Comparison of ENCODE assay signal across 30 cellular contexts in the genomic region with DNA sequence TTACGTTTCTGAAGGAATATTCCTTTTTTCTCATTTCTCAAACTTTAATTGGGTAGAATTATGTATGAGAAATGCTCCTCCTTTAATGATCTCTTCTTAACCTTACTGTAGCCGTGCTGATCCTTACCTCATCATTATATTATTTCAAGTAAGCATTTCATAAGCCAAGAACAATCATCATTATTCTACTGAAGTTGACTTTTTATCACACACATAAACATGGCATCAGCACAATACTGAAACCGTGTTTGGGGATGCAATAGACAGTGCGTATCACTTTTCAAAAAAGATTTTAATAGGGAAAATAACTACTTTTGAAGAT.
DNase-seq lines count a peak whose midpoint lies in the region; ATAC-seq and TF ChIP-seq lines count a peak whose summit lies in the region.
"Had no signal": no experiment of that assay in that cellular context is flagged by ENCODE, and none has a peak within 500 bp of the region (broad histone marks: within the 10 kb centered on the region; RNA-seq: fewer than 3 reads in every experiment).

No MANE protein-coding gene starts in this region.

- DNase-seq in Caco-2 (no peak), HFFc6 (no peak), fibroblast of mammary gland (ENCODE audit: low read depth) (peak; percentile 39), nephron progenitor cell (no peak), H7 (no peak), HUDEP-2 (lab: John Stamatoyannopoulos, UW; ENCODE audit: unreplicated experiment in 76 of 76) (no peak), adrenal gland (no peak)
- no peak for DNase-seq in activated CD8-positive, alpha-beta T cell treated with anti-CD3 and anti-CD28 coated beads for 36 hours
- DNase-seq: activated CD4-positive, alpha-beta T cell treated with anti-CD3 and anti-CD28 coated beads, Interleukin-2, amount 10 ng/mL, durations not matched to agents 7 days and 5 days; activated CD8-positive, alpha-beta memory T cell treated with anti-CD3 and anti-CD28 coated beads, Interleukin-2, amount 10 ng/mL, durations not matched to agents 7 days and 5 days; activated naive CD4-positive, alpha-beta T cell treated with anti-CD3 and anti-CD28 coated beads, Interleukin-2, amount 50 U/mL, for 16 hours; anterior cingulate cortex; cerebellar nuclear complex; effector CD4-positive, alpha-beta T cell; gastrocnemius medialis; kidney glomerular epithelial cell; NCI-H1105; NCI-H2029 treated with DMSO at 0.1 percent for 48 hours; NCI-H774; retina; stimulated activated CD4-positive, alpha-beta T cell treated with anti-CD3 and anti-CD28 coated beads, Interleukin-4, amount 100 ng/mL, for 24 hours; stimulated activated naive CD4-positive, alpha-beta T cell treated with Interleukin-2 at 50 U/mL for 16 hours; T1000; thyroid gland had no signal

- POLR2A ChIA-PET in Caco-2 (lab: Charles Lee), result interaction anchor here (0.8 to 1.0 kb wide), 2 partner anchors 8 to 162 kb away, joined by 3 to 9 read pairs; no protein-coding TSS in a partner anchor
- POLR2A ChIA-PET in activated CD8-positive, alpha-beta T cell treated with anti-CD3 and anti-CD28 coated beads for 36 hours (lab: Charles Lee), result no interaction called here

- peak overlapping the region; percentile 27 for H3K4me3 Mint-ChIP-seq in Caco-2 (ENCODE audit: unreplicated experiment)
- H3K4me3 Mint-ChIP-seq in HFFc6, result peak overlapping the region; percentile 29
- H3K4me3 Mint-ChIP-seq in nephron progenitor cell, result no peak overlapping the region
- H3K4me3 Mint-ChIP-seq in activated CD8-positive, alpha-beta T cell treated with anti-CD3 and anti-CD28 coated beads for 36 hours, result no peak overlapping the region
- H3K4me3 Mint-ChIP-seq: activated CD4-positive, alpha-beta T cell treated with anti-CD3 and anti-CD28 coated beads, Interleukin-2, amount 10 ng/mL, durations not matched to agents 7 days and 5 days; activated CD8-positive, alpha-beta memory T cell treated with anti-CD3 and anti-CD28 coated beads, Interleukin-2, amount 10 ng/mL, durations not matched to agents 7 days and 5 days; memory B cell had no signal

- no peak for TF ChIP-seq POLR2A in adrenal gland (IDR thresholded peaks at IDR 0.05)

- H3K27me3 ChIP-seq in Caco-2 (replicated peaks; ENCODE audit: control insufficient read depth, insufficient read depth, low read length) (no peaks in the 10 kb centered on the region), H7 (ENCODE audit: control insufficient read depth, insufficient read depth, low read length) (no peaks in the 10 kb centered on the region), adrenal gland (no peaks in the 10 kb centered on the region)
- H3K27me3 ChIP-seq: gastrocnemius medialis, thyroid gland had no signal

- BruUV-seq in Caco-2 (replicated peaks; lab: Mats Ljungman, UMichigan), result no TSS peak

- TF ChIP-seq CTCF in Caco-2 (IDR thresholded peaks at IDR 0.05; ENCODE audit: insufficient read depth in 1 of 2, low read depth in 1 of 2, low read length in 1 of 2, severe bottlenecking in 1 of 2, unreplicated experiment in 1 of 2) (no peak), HFFc6 (IDR thresholded peaks at IDR 0.05) (no peak), fibroblast of mammary gland (conservative IDR thresholded peaks at IDR 0.05; ENCODE audit: control insufficient read depth, insufficient read depth, low read depth, low read length) (no peak), nephron progenitor cell (IDR thresholded peaks at IDR 0.05) (no peak), adrenal gland (IDR thresholded peaks at IDR 0.05) (no peak)
- no peak for TF ChIP-seq CTCF in activated CD8-positive, alpha-beta T cell treated with anti-CD3 and anti-CD28 coated beads for 36 hours (IDR thresholded peaks at IDR 0.05)

- H3K36me3 ChIP-seq in Caco-2 (ENCODE audit: control insufficient read depth, insufficient read depth, low read length) (no peaks in the 10 kb centered on the region), H7 (replicated peaks; ENCODE audit: control insufficient read depth, insufficient read depth, low read length) (no peaks in the 10 kb centered on the region), adrenal gland (replicated peaks in 1 of 2) (no peaks in the 10 kb centered on the region)
- H3K36me3 ChIP-seq: gastrocnemius medialis, thyroid gland had no signal

- CTCF ChIA-PET in Caco-2 (lab: Charles Lee), result interaction anchor here (0.6 to 2.6 kb wide), 2 partner anchors 21 to 162 kb away, joined by 3 to 25 read pairs; no protein-coding TSS in a partner anchor
- CTCF ChIA-PET in activated CD8-positive, alpha-beta T cell treated with anti-CD3 and anti-CD28 coated beads for 36 hours (lab: Charles Lee), result no interaction called here

- H3K27me3 Mint-ChIP-seq in Caco-2 (ENCODE audit: insufficient read depth, unreplicated experiment) (no peaks in the 10 kb centered on the region), HFFc6 (ENCODE audit: insufficient read depth) (no peaks in the 10 kb centered on the region), nephron progenitor cell (ENCODE audit: low read depth, poor library complexity) (no peaks in the 10 kb centered on the region)
- H3K27me3 Mint-ChIP-seq in activated CD8-positive, alpha-beta T cell treated with anti-CD3 and anti-CD28 coated beads for 36 hours, result no peaks in the 10 kb centered on the region
- H3K27me3 Mint-ChIP-seq: activated CD4-positive, alpha-beta T cell treated with anti-CD3 and anti-CD28 coated beads, Interleukin-2, amount 10 ng/mL, durations not matched to agents 7 days and 5 days; activated CD8-positive, alpha-beta memory T cell treated with anti-CD3 and anti-CD28 coated beads, Interleukin-2, amount 10 ng/mL, durations not matched to agents 7 days and 5 days; memory B cell had no signal

- peaks cover 7% of the 10 kb centered on the region for H3K36me3 Mint-ChIP-seq in Caco-2 (ENCODE audit: insufficient read depth, unreplicated experiment)
- H3K36me3 Mint-ChIP-seq in HFFc6 (ENCODE audit: low read depth), result no peaks in the 10 kb centered on the region; the same call in 1 of the 2 replicates
- no peaks in the 10 kb centered on the region for H3K36me3 Mint-ChIP-seq in nephron progenitor cell (ENCODE audit: low read depth)
- no peaks in the 10 kb centered on the region for H3K36me3 Mint-ChIP-seq in activated CD8-positive, alpha-beta T cell treated with anti-CD3 and anti-CD28 coated beads for 36 hours (ENCODE audit: low read depth)
- H3K36me3 Mint-ChIP-seq: activated CD8-positive, alpha-beta memory T cell treated with anti-CD3 and anti-CD28 coated beads, Interleukin-2, amount 10 ng/mL, durations not matched to agents 7 days and 5 days; memory B cell had no signal

- H3K9me3 Mint-ChIP-seq in Caco-2 (ENCODE audit: unreplicated experiment) (no peaks in the 10 kb centered on the region), HFFc6 (no peaks in the 10 kb centered on the region), nephron progenitor cell (no peaks in the 10 kb centered on the region)
- H3K9me3 Mint-ChIP-seq in activated CD8-positive, alpha-beta T cell treated with anti-CD3 and anti-CD28 coated beads for 36 hours, result peaks cover 3% of the 10 kb centered on the region
- H3K9me3 Mint-ChIP-seq: activated CD4-positive, alpha-beta T cell treated with anti-CD3 and anti-CD28 coated beads, Interleukin-2, amount 10 ng/mL, durations not matched to agents 7 days and 5 days had no signal

- H3K4me1 Mint-ChIP-seq in Caco-2 (ENCODE audit: low read depth, unreplicated experiment), result peaks cover 50% of the 10 kb centered on the region
- peaks cover 28% of the 10 kb centered on the region for H3K4me1 Mint-ChIP-seq in HFFc6 (ENCODE audit: low read depth)
- peaks cover 5% of the 10 kb centered on the region for H3K4me1 Mint-ChIP-seq in nephron progenitor cell
- no peaks in the 10 kb centered on the region for H3K4me1 Mint-ChIP-seq in activated CD8-positive, alpha-beta T cell treated with anti-CD3 and anti-CD28 coated beads for 36 hours (ENCODE audit: low read depth)
- H3K4me1 Mint-ChIP-seq: activated CD4-positive, alpha-beta T cell treated with anti-CD3 and anti-CD28 coated beads, Interleukin-2, amount 10 ng/mL, durations not matched to agents 7 days and 5 days; activated CD8-positive, alpha-beta memory T cell treated with anti-CD3 and anti-CD28 coated beads, Interleukin-2, amount 10 ng/mL, durations not matched to agents 7 days and 5 days; memory B cell had no signal

- H3K27ac Mint-ChIP-seq in Caco-2 (ENCODE audit: unreplicated experiment) (peak overlapping the region; percentile 30), HFFc6 (peak overlapping the region; percentile 68), nephron progenitor cell (peak overlapping the region; percentile 41)
- no peak overlapping the region for H3K27ac Mint-ChIP-seq in activated CD8-positive, alpha-beta T cell treated with anti-CD3 and anti-CD28 coated beads for 36 hours
- H3K27ac Mint-ChIP-seq: activated CD4-positive, alpha-beta T cell treated with anti-CD3 and anti-CD28 coated beads, Interleukin-2, amount 10 ng/mL, durations not matched to agents 7 days and 5 days; activated CD8-positive, alpha-beta memory T cell treated with anti-CD3 and anti-CD28 coated beads, Interleukin-2, amount 10 ng/mL, durations not matched to agents 7 days and 5 days; memory B cell had no signal

- H3K9me3 ChIP-seq in Caco-2 (no peaks in the 10 kb centered on the region), adrenal gland (replicated peaks in 1 of 3) (no peaks in the 10 kb centered on the region)
- H3K9me3 ChIP-seq: gastrocnemius medialis, thyroid gland had no signal

- H3K4me3 ChIP-seq in Caco-2 (ENCODE audit: low read depth, low read length), result no peak overlapping the region
- H3K4me3 ChIP-seq in fibroblast of mammary gland (ENCODE audit: control insufficient read depth, low read depth, low read length), result no peak overlapping the region
- no peak overlapping the region for H3K4me3 ChIP-seq in H7 (ENCODE audit: insufficient read depth, low read depth, low read length)
- no peak overlapping the region for H3K4me3 ChIP-seq in adrenal gland
- H3K4me3 ChIP-seq: gastrocnemius medialis, GM12878, thyroid gland had no signal

- no peak overlapping the region for H3K27ac ChIP-seq in adrenal gland
- H3K27ac ChIP-seq: C4-2B, epithelial cell of prostate, RWPE1, thyroid gland had no signal

- no peak for ATAC-seq in activated CD8-positive, alpha-beta T cell treated with anti-CD3 and anti-CD28 coated beads for 36 hours
- ATAC-seq: activated CD8-positive, alpha-beta memory T cell treated with anti-CD3 and anti-CD28 coated beads, Interleukin-2, amount 10 ng/mL, durations not matched to agents 7 days and 5 days; GM12878; HCT116 had no signal

- intact Hi-C loops in Caco-2 (cut with micrococcal nuclease; ENCODE audit: unreplicated experiment) (loop anchor here (1.0 to 2.0 kb wide), 4 partner anchors 7 to 445 kb away; no protein-coding TSS in a partner anchor), adrenal gland (cut with DNase I) (loop anchor here (5.0 to 10.0 kb wide), 2 partner anchors 163 to 165 kb away; partner anchors contain the start of gene ARHGAP42 (in 2 of the 2))
- intact Hi-C loops in activated CD8-positive, alpha-beta T cell treated with anti-CD3 and anti-CD28 coated beads for 36 hours (cut with micrococcal nuclease), result loop anchor here (10.0 kb wide), 2 partner anchors 165 to 275 kb away; partner anchors contain the start of gene ARHGAP42

- WGBS in adrenal gland, 4 donors, result 69 to 78% (median 70%) methylated on average over 4 of the region's 4 CpGs

- H3K4me1 ChIP-seq in Caco-2 (peaks cover 46% of the 10 kb centered on the region), adrenal gland (replicated peaks in 1 of 2) (peaks cover 0 to 7% of the 10 kb centered on the region in 2 donors)
- H3K4me1 ChIP-seq: thyroid gland had no signal

Comparison
In these comparisons a context has a peak if more than half of its experiments do, and no peak if none do; other contexts are left out.
1. H3K4me3 Mint-ChIP-seq: peak in Caco-2 (single experiment) and HFFc6 (single experiment); none in nephron progenitor cell (single experiment) and activated CD8-positive, alpha-beta T cell treated with anti-CD3 and anti-CD28 coated beads for 36 hours (single experiment).